ENCODE assay signal across 8 cellular contexts in genomic region chr10:75403144-75404022, GRCh38. TPM values are rescaled to one million over a fixed set of nuclear protein-coding genes. Genes with fewer than 3 reads are reported as not detected.
DNase-seq lines count a peak whose midpoint lies in the region; ATAC-seq, FAIRE-seq and TF ChIP-seq lines count a peak whose summit lies in the region.

No MANE protein-coding gene starts in this region.

- H3K79me2 ChIP-seq in neural cell (replicated peaks; ENCODE audit: insufficient read depth, low read length) = peaks cover 67% of the 10 kb centered on the region

- no peak overlapping the region for H3K27ac ChIP-seq in BLaER1
- H3K27ac ChIP-seq in neural cell (ENCODE audit: low read length) = peak overlapping the region; percentile 99

- H3K9me3 ChIP-seq in BLaER1 = peaks cover 36% of the 10 kb centered on the region
- H3K9me3 ChIP-seq in neural cell (ENCODE audit: low read length) = no peaks in the 10 kb centered on the region

- H3K9me2 ChIP-seq in neural cell (ENCODE audit: insufficient read depth, low read length) = no peaks in the 10 kb centered on the region

- DNase-seq in H7 (peak; percentile 89), T-cell (no peak), fibroblast of gingiva (ENCODE audit: low read depth) (peak; percentile 8), GM12892 (ENCODE audit: insufficient read length) (no peak)
- no peak for DNase-seq in activated CD4-positive, CD25-positive, alpha-beta regulatory T cell (lab: John Stamatoyannopoulos, UW)

- no peak for TF ChIP-seq EP300 in neural cell (conservative IDR thresholded peaks at IDR 0.05; ENCODE audit: poor library complexity, severe bottlenecking)

- no peak for TF ChIP-seq POLR2A in GM12892 (IDR thresholded peaks at IDR 0.05; ENCODE audit: low read depth, low read length)

- peaks cover 12% of the 10 kb centered on the region for H3K36me3 ChIP-seq in BLaER1
- H3K36me3 ChIP-seq in H7 (replicated peaks; ENCODE audit: control insufficient read depth, insufficient read depth, low read length) = no peaks in the 10 kb centered on the region
- H3K36me3 ChIP-seq in neural cell (ENCODE audit: insufficient read depth, low read length) = peaks cover 13% of the 10 kb centered on the region

- no peak for ATAC-seq in T-cell (replicated peaks in 1 of 4)
- ATAC-seq in HG03039 (IDR thresholded peaks at IDR 0.05; ENCODE audit: unreplicated experiment) = no peak

- CTCF ChIA-PET in T-cell (lab: Charles Lee) = no interaction called here

- H3K27me3 ChIP-seq in BLaER1 (peaks cover 87% of the 10 kb centered on the region), H7 (ENCODE audit: control insufficient read depth, insufficient read depth, low read length) (peaks cover 92% of the 10 kb centered on the region), neural cell (ENCODE audit: insufficient read depth, low read depth, low read length) (peaks cover 57% of the 10 kb centered on the region)

- H3K36me3 Mint-ChIP-seq in T-cell = no peaks in the 10 kb centered on the region

- H3K4me3 ChIP-seq in BLaER1 = peak overlapping the region; percentile 87
- peak overlapping the region; percentile 56 for H3K4me3 ChIP-seq in H7 (ENCODE audit: insufficient read depth, low read depth, low read length)
- peak overlapping the region; percentile 94 for H3K4me3 ChIP-seq in neural cell (ENCODE audit: low read length)

- peak overlapping the region in 1 of 2 donors; percentile 36 for H3K27ac Mint-ChIP-seq in T-cell

- no peak for TF ChIP-seq CTCF in neural cell (IDR thresholded peaks at IDR 0.05; ENCODE audit: poor library complexity, severe bottlenecking)

- H3K4me3 Mint-ChIP-seq in T-cell = peak overlapping the region; percentile 81 to 83 (median 82)

- H3K9ac ChIP-seq in BLaER1 (peak overlapping the region; percentile 34; the same call in 1 of the 2 replicates), neural cell (ENCODE audit: low read length) (peak overlapping the region; percentile 100)

- H3K9me3 Mint-ChIP-seq in T-cell = no peaks in the 10 kb centered on the region

- H4K20me1 ChIP-seq in BLaER1 (peaks cover 55% of the 10 kb centered on the region), neural cell (ENCODE audit: insufficient read depth) (peaks cover 16% of the 10 kb centered on the region)

- H3K4me1 ChIP-seq in BLaER1 = peaks cover 32% of the 10 kb centered on the region

- peak; percentile 24 for TF ChIP-seq RAD21 in neural cell (conservative IDR thresholded peaks at IDR 0.05)

- POLR2A ChIA-PET in T-cell (lab: Charles Lee) = no interaction called here

- no peak overlapping the region for H2AFZ ChIP-seq in neural cell (ENCODE audit: low read depth, low read length)

- H3K4me1 Mint-ChIP-seq in T-cell = peaks cover 41 to 50% (median 42%) of the 10 kb centered on the region in 3 donors

- H3F3A ChIP-seq in neural cell (ENCODE audit: insufficient read depth, low read length, poor library complexity, severe bottlenecking) = peaks cover 5% of the 10 kb centered on the region

- peaks cover 32 to 68% of the 10 kb centered on the region in 2 donors for H3K27me3 Mint-ChIP-seq in T-cell

- no peak for FAIRE-seq in GM12892 (lab: Jason Lieb, UNC)

- peak overlapping the region; percentile 100 for H3K4me2 ChIP-seq in BLaER1
- H3K4me2 ChIP-seq in neural cell (ENCODE audit: low read length) = peak overlapping the region; percentile 90

TF ChIP-seq in neural cell, 6 proteins besides CTCF, POLR2A, EP300 and RAD21:
- TF ChIP-seq REST (IDR thresholded peaks at IDR 0.05; ENCODE audit: borderline replicate concordance) = peak; percentile 93
- TF ChIP-seq TAF1 (IDR thresholded peaks at IDR 0.05; ENCODE audit: low read depth) = peak; percentile 69
- TF ChIP-seq MXI1 (conservative IDR thresholded peaks at IDR 0.05; ENCODE audit: poor library complexity, severe bottlenecking) = peak; percentile 6
- TF ChIP-seq SMC3 (conservative IDR thresholded peaks at IDR 0.05; ENCODE audit: poor library complexity) = peak; percentile 23
- TF ChIP-seq POLR2AphosphoS5 (IDR thresholded peaks at IDR 0.05) = no peak

RNA-seq across cellular contexts. Expression of gene ZNF503, which starts 1.8 kb away (rescaled TPM):
- 0.03 and 0.37 TPM in 2 replicates for total RNA-seq in H7 (2014; rRNA removed; shearing (Covaris generic))
- total RNA-seq in T-cell = under 1 TPM in 4 of 5 donors, not detected in 1; 0.16 to 0.38 (median 0.30) TPM
- 41.4 and 49.9 TPM in 2 replicates for polyA plus RNA-seq in neural cell
- polyA minus RNA-seq in neural cell = 89.5 and 107 TPM in 2 replicates
- not detected for polyA plus RNA-seq in GM12892 (2012; ENCODE audit: missing spikeins)

RNA-seq across cellular contexts. Expression of gene LRMDA, which starts 28.0 kb away (rescaled TPM):
- total RNA-seq in H7 (2014; rRNA removed; shearing (Covaris generic)) = not detected in 2 replicates
- 1 to 10 TPM in 1 of 5 donors, under 1 TPM in 1, not detected in 3; 0.30 to 1.2 TPM for total RNA-seq in T-cell
- polyA plus RNA-seq in neural cell = 5.6 and 8.4 TPM in 2 replicates
- 16.6 and 21.2 TPM in 2 replicates for polyA minus RNA-seq in neural cell
- polyA plus RNA-seq in GM12892 (2012; ENCODE audit: missing spikeins) = not detected

Comparison
In these comparisons a context has a peak if more than half of its experiments do, and no peak if none do; other contexts are left out.
1. DNase-seq: peak in H7 (single experiment) and fibroblast of gingiva (single experiment); none in T-cell (0 of 34), GM12892 (single experiment) and activated CD4-positive, CD25-positive, alpha-beta regulatory T cell (0 of 4).
2. Peak in every context shown above with its lines, with median percentiles within 50 percentile points of each other: H3K4me3 ChIP-seq.